ENCODE assay signal across 29 cellular contexts in the genomic region with DNA sequence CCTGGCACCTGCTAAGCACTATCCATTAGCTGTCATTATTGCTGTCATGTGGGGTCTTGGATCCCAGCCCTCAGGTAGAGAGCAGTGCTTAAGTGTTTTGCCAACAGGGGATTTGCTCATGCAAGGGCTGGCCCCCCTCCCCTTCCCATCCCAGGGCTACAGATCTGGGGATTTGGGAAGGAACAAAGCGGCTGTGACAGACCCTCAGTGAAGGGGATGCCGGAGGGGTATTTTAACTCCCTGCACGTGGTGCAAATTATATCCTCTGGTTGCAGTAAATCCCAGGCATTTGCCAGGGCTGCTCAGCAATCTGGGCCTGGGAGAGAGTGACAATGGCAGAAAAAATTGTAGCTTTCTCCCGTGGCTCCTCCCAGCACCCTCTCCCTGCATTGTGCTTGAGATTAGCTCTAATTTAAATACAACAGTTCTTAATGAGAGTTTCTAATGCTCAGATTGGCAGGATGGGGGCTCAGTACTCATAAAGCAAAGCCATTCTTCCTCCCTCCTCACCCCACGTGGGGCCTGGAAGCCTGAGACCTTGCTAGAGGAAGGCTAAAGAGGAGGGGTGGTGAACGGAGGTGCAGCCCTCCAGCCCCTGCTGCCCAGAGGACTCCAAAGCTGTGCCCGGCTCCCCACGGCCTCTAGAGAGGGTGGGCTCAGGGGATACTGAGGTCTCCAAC.
DNase-seq lines count a peak whose midpoint lies in the region; ATAC-seq and TF ChIP-seq lines count a peak whose summit lies in the region.
"Had no signal": no experiment of that assay in that cellular context is flagged by ENCODE, and none has a peak within 500 bp of the region (broad histone marks: within the 10 kb centered on the region; RNA-seq: fewer than 3 reads in every experiment).

No MANE protein-coding gene starts in this region.

- H3K4me1 ChIP-seq in NT2/D1 (ENCODE audit: insufficient read depth, insufficient read length) (peaks cover 9% of the 10 kb centered on the region), neural progenitor cell (peaks cover 30% of the 10 kb centered on the region)
- H3K4me1 ChIP-seq: uterus had no signal

- peaks cover 24% of the 10 kb centered on the region for H3K4me1 Mint-ChIP-seq in neural progenitor cell
- H3K4me1 Mint-ChIP-seq: B cell had no signal

- ATAC-seq in GM21717 (IDR thresholded peaks at IDR 0.05; ENCODE audit: unreplicated experiment) (no peak), GM21447 (IDR thresholded peaks at IDR 0.05; ENCODE audit: unreplicated experiment) (no peak)
- no peak for ATAC-seq in activated naive CD4-positive, alpha-beta T cell treated with anti-CD3 and anti-CD28 coated beads, Interleukin-2, amount 50 U/mL, for 72 hours
- ATAC-seq: activated CD8-positive, alpha-beta T cell treated with anti-CD3 and anti-CD28 coated beads, Interleukin-2, amount 10 ng/mL, durations not matched to agents 7 days and 5 days; CD8-positive, alpha-beta T cell; gastroesophageal sphincter; GM12878; lower lobe of right lung; naive thymus-derived CD8-positive, alpha-beta T cell had no signal

- H3K9ac ChIP-seq in NT2/D1 (ENCODE audit: insufficient read length, low read depth) (peak overlapping the region; percentile 39), neural progenitor cell (no peak overlapping the region)

- H3F3A ChIP-seq in neural progenitor cell (ENCODE audit: low read depth) = peaks cover 24% of the 10 kb centered on the region

- no peak overlapping the region for H3K27ac Mint-ChIP-seq in neural progenitor cell
- no peak overlapping the region for H3K27ac Mint-ChIP-seq in activated naive CD4-positive, alpha-beta T cell treated with anti-CD3 and anti-CD28 coated beads, Interleukin-2, amount 50 U/mL, for 72 hours
- H3K27ac Mint-ChIP-seq: activated CD8-positive, alpha-beta T cell treated with anti-CD3 and anti-CD28 coated beads, Interleukin-2, amount 10 ng/mL, durations not matched to agents 7 days and 5 days; activated naive CD8-positive, alpha-beta T cell; B cell; CD8-positive, alpha-beta T cell; T-helper 2 cell treated with Interferon-gamma antibody and Interleukin-4, amounts not matched to agents 5 μg/mL and 100 μg/mL, for 36 hours had no signal

- peaks cover 3% of the 10 kb centered on the region for H3K27me3 Mint-ChIP-seq in neural progenitor cell (ENCODE audit: insufficient read depth, low read depth)
- H3K27me3 Mint-ChIP-seq: activated naive CD8-positive, alpha-beta T cell had no signal

- no peak for TF ChIP-seq CTCF in neural progenitor cell (IDR thresholded peaks at IDR 0.05)

- no peaks in the 10 kb centered on the region for H4K20me1 ChIP-seq in neural progenitor cell (ENCODE audit: low read depth)

- peak overlapping the region; percentile 62 for H3K4me2 ChIP-seq in neural progenitor cell
- H3K4me2 ChIP-seq: hepatocyte had no signal

- peak overlapping the region; percentile 59 for H3K27ac ChIP-seq in neural progenitor cell
- H3K27ac ChIP-seq: gastroesophageal sphincter, hepatocyte, HL-60, lower lobe of right lung, uterus had no signal

- no peaks in the 10 kb centered on the region for H3K79me2 ChIP-seq in neural progenitor cell (ENCODE audit: low read depth)
- H3K79me2 ChIP-seq: hepatocyte had no signal

- H3K4me3 ChIP-seq in NT2/D1 (ENCODE audit: insufficient read length, low read depth) (no peak overlapping the region), neural progenitor cell (no peak overlapping the region)
- H3K4me3 ChIP-seq: gastroesophageal sphincter, GM12878, hepatocyte, lower lobe of right lung, uterus had no signal

- peaks cover 29% of the 10 kb centered on the region for H3K36me3 Mint-ChIP-seq in neural progenitor cell
- H3K36me3 Mint-ChIP-seq in activated naive CD4-positive, alpha-beta T cell treated with anti-CD3 and anti-CD28 coated beads, Interleukin-2, amount 50 U/mL, for 72 hours = no peaks in the 10 kb centered on the region
- H3K36me3 Mint-ChIP-seq: activated naive CD8-positive, alpha-beta T cell; CD8-positive, alpha-beta T cell; naive thymus-derived CD8-positive, alpha-beta T cell had no signal

- no peaks in the 10 kb centered on the region for H3K9me3 Mint-ChIP-seq in neural progenitor cell
- H3K9me3 Mint-ChIP-seq in activated naive CD4-positive, alpha-beta T cell treated with anti-CD3 and anti-CD28 coated beads, Interleukin-2, amount 50 U/mL, for 72 hours = no peaks in the 10 kb centered on the region
- H3K9me3 Mint-ChIP-seq: CD8-positive, alpha-beta T cell; naive thymus-derived CD8-positive, alpha-beta T cell; T-helper 2 cell treated with Interferon-gamma antibody and Interleukin-4, amounts not matched to agents 5 μg/mL and 100 μg/mL, for 36 hours had no signal

- peak overlapping the region; percentile 36 for H2AFZ ChIP-seq in neural progenitor cell (replicated peaks)
- H2AFZ ChIP-seq: hepatocyte had no signal

- H3K27me3 ChIP-seq in NT2/D1 (ENCODE audit: insufficient read depth, insufficient read length) (no peaks in the 10 kb centered on the region), neural progenitor cell (no peaks in the 10 kb centered on the region)
- H3K27me3 ChIP-seq: gastroesophageal sphincter, hepatocyte, uterus had no signal

- DNase-seq in NCI-H1105 (lab: John Stamatoyannopoulos, UW) = peak; percentile 60
- peak; percentile 61 for DNase-seq in NCI-H2081 treated with DMSO at 0.1 percent for 48 hours (lab: John Stamatoyannopoulos, UW)
- DNase-seq in NT2/D1 (ENCODE audit: low read depth, low spot score) = no peak
- DNase-seq in neural progenitor cell (ENCODE audit: low spot score) = peak; percentile 80
- no peak for DNase-seq in activated naive CD4-positive, alpha-beta T cell treated with anti-CD3 and anti-CD28 coated beads, Interleukin-2, amount 50 U/mL, for 72 hours (ENCODE audit: low spot score in 2 of 2)
- DNase-seq: ACHN; activated CD4-positive, alpha-beta T cell treated with anti-CD3 and anti-CD28 coated beads for 4 hours; activated CD8-positive, alpha-beta T cell treated with anti-CD3 and anti-CD28 coated beads, Interleukin-2, amount 10 ng/mL, durations not matched to agents 7 days and 5 days; anterior cingulate cortex; CD8-positive, alpha-beta T cell; effector CD4-positive, alpha-beta T cell; EL; HCEC 1CT; KBM-7; lower lobe of right lung; naive thymus-derived CD8-positive, alpha-beta T cell; NCI-H146; SIG-M5; stimulated activated naive CD4-positive, alpha-beta T cell treated with Interleukin-2 at 50 U/mL for 16 hours; uterus had no signal

- H3K36me3 ChIP-seq in NT2/D1 (ENCODE audit: insufficient read depth, insufficient read length, low read length) (peaks cover 50% of the 10 kb centered on the region), neural progenitor cell (no peaks in the 10 kb centered on the region)
- H3K36me3 ChIP-seq: uterus had no signal

- no peak overlapping the region for H3K4me3 Mint-ChIP-seq in neural progenitor cell
- H3K4me3 Mint-ChIP-seq: activated CD8-positive, alpha-beta T cell treated with anti-CD3 and anti-CD28 coated beads, Interleukin-2, amount 10 ng/mL, durations not matched to agents 7 days and 5 days; activated naive CD8-positive, alpha-beta T cell; B cell; CD8-positive, alpha-beta T cell; naive thymus-derived CD8-positive, alpha-beta T cell; T-helper 2 cell treated with Interferon-gamma antibody and Interleukin-4, amounts not matched to agents 5 μg/mL and 100 μg/mL, for 36 hours had no signal

- H3K9me3 ChIP-seq in NT2/D1 (ENCODE audit: insufficient read depth, low read length) (no peaks in the 10 kb centered on the region), neural progenitor cell (ENCODE audit: low read depth) (no peaks in the 10 kb centered on the region)
- H3K9me3 ChIP-seq: gastroesophageal sphincter, lower lobe of right lung, uterus had no signal

Comparison
In these comparisons a context has a peak if more than half of its experiments do, and no peak if none do; other contexts are left out.
1. DNase-seq: peak in NCI-H1105 (single experiment), NCI-H2081 treated with DMSO at 0.1 percent for 48 hours (single experiment) and neural progenitor cell (single experiment); none in NT2/D1 (single experiment) and activated naive CD4-positive, alpha-beta T cell treated with anti-CD3 and anti-CD28 coated beads, Interleukin-2, amount 50 U/mL, for 72 hours (0 of 2).